ENCODE assay signal across 14 cellular contexts in the genomic region with DNA sequence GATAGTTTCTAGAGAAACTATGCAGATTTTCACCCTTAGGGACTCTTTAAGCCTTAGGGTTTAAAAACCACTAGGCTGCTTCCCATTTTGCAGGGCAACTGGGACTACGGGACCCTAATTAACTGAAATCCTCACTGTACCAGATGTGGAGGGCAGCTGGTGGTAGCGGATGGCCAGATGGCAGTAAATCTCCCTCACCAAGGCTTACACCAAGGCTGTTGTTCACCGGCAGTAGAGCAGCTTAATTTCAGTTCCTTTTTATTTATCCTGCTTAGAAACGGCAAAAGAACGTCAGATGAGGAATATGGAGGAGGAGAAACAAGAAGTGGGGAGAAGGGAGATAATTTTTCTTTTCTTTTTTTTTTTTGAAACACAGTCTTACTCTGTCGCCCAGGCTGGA. TPM values are rescaled to one million over a fixed set of nuclear protein-coding genes. Genes with fewer than 3 reads are reported as not detected.
DNase-seq lines count a peak whose midpoint lies in the region; ATAC-seq and TF ChIP-seq lines count a peak whose summit lies in the region.
"Had no signal": no experiment of that assay in that cellular context is flagged by ENCODE, and none has a peak within 500 bp of the region (broad histone marks: within the 10 kb centered on the region; RNA-seq: fewer than 3 reads in every experiment).

No MANE protein-coding gene starts in this region.

- H3K36me3 ChIP-seq in SK-N-SH (replicated peaks in 1 of 2; ENCODE audit: control insufficient read depth in 1 of 2, insufficient read depth in 2 of 2, low read length in 1 of 2), result peaks cover 4% of the 10 kb centered on the region in 2 experiments
- peaks cover 16% of the 10 kb centered on the region for H3K36me3 ChIP-seq in lower lobe of right lung

- DNase-seq in CD14-positive monocyte (ENCODE audit: low spot score), result no peak
- peak; percentile 99 for DNase-seq in MV-4-11 (lab: John Stamatoyannopoulos, UW)
- peak; percentile 63 for DNase-seq in SK-N-SH
- DNase-seq in lower lobe of right lung, result no peak
- no peak for DNase-seq in NCI-H1092 treated with DMSO at 0.1 percent for 48 hours (lab: John Stamatoyannopoulos, UW)
- no peak for DNase-seq in NCI-H187 (lab: John Stamatoyannopoulos, UW)
- DNase-seq: activated naive CD8-positive, alpha-beta T cell treated with anti-CD3 and anti-CD28 coated beads for 36 hours; GDM1; NCI-H2107; psoas muscle; stimulated activated naive CD4-positive, alpha-beta T cell had no signal

- no peaks in the 10 kb centered on the region for H3K9me3 Mint-ChIP-seq in CD14-positive monocyte
- H3K9me3 Mint-ChIP-seq: activated naive CD8-positive, alpha-beta T cell treated with anti-CD3 and anti-CD28 coated beads for 36 hours had no signal

- 86% methylated on average over 6 of the region's 6 CpGs for WGBS in SK-N-SH (ENCODE audit: low lambda C conversion rate)

- H3K4me1 Mint-ChIP-seq in CD14-positive monocyte, result peaks cover 54% of the 10 kb centered on the region

- H2AFZ ChIP-seq in SK-N-SH (ENCODE audit: low read depth), result no peak overlapping the region

- no peaks in the 10 kb centered on the region for H3K27me3 Mint-ChIP-seq in CD14-positive monocyte (ENCODE audit: low read depth in 3 of 3)

- TF ChIP-seq CTCF in CD14-positive monocyte (IDR thresholded peaks at IDR 0.05), result no peak
- no peak for TF ChIP-seq CTCF in SK-N-SH (IDR thresholded peaks at IDR 0.05)
- no peak for TF ChIP-seq CTCF in lower lobe of right lung (IDR thresholded peaks at IDR 0.05)

- POLR2A ChIA-PET in SK-N-SH (lab: Yijun Ruan, JAX), result no interaction called here

- H3K4me1 ChIP-seq in SK-N-SH (ENCODE audit: control insufficient read depth in 1 of 2, insufficient read depth in 2 of 2, low read depth in 1 of 2, low read length in 1 of 2) (peaks cover 0 to 2% of the 10 kb centered on the region in 2 experiments; a peak in 1 of 4 replicates), lower lobe of right lung (peaks cover 58% of the 10 kb centered on the region)

- peak overlapping the region; percentile 71 to 78 for H3K4me3 Mint-ChIP-seq in CD14-positive monocyte
- H3K4me3 Mint-ChIP-seq: activated naive CD8-positive, alpha-beta T cell treated with anti-CD3 and anti-CD28 coated beads for 36 hours had no signal

- no peak for TF ChIP-seq POLR2A in GM18505 (IDR thresholded peaks at IDR 0.05; ENCODE audit: borderline replicate concordance, extremely low read depth, insufficient read depth, insufficient read length)

- H3K4me3 ChIP-seq in SK-N-SH (ENCODE audit: low read depth in 2 of 2, low read length in 1 of 2), result no peak overlapping the region
- H3K4me3 ChIP-seq in lower lobe of right lung, result no peak overlapping the region
- H3K4me3 ChIP-seq: psoas muscle, vagina had no signal

- H3K9me3 ChIP-seq in SK-N-SH (no peaks in the 10 kb centered on the region), lower lobe of right lung (no peaks in the 10 kb centered on the region)
- H3K9me3 ChIP-seq: psoas muscle, vagina had no signal

- no peak for TF ChIP-seq EP300 in SK-N-SH (IDR thresholded peaks at IDR 0.05; ENCODE audit: borderline replicate concordance in 1 of 2, low read depth in 1 of 2, low read length in 1 of 2)

- CTCF ChIA-PET in SK-N-SH (lab: Yijun Ruan, JAX), result interaction anchor here (1.9 to 2.7 kb wide), 2 partner anchors 13 to 190 kb away, joined by 6 to 15 read pairs; no protein-coding TSS in a partner anchor

- H3K27ac ChIP-seq in SK-N-SH (ENCODE audit: low read depth in 2 of 2, low read length in 1 of 2) (no peak overlapping the region), lower lobe of right lung (peak overlapping the region; percentile 37)
- H3K27ac ChIP-seq: psoas muscle, vagina had no signal

- H3K27me3 ChIP-seq in SK-N-SH (ENCODE audit: insufficient read depth), result no peaks in the 10 kb centered on the region
- H3K27me3 ChIP-seq in lower lobe of right lung (ENCODE audit: low read depth), result no peaks in the 10 kb centered on the region
- H3K27me3 ChIP-seq: vagina had no signal

- no peaks in the 10 kb centered on the region for H3F3A ChIP-seq in SK-N-SH (replicated peaks; ENCODE audit: insufficient read depth)

- no peaks in the 10 kb centered on the region for H3K9me2 ChIP-seq in SK-N-SH

- ATAC-seq in lower lobe of right lung (peak in 1 of 2 donors; percentile 31), HG03025 (IDR thresholded peaks at IDR 0.05; ENCODE audit: low FRiP score, unreplicated experiment) (no peak), GM18505 (IDR thresholded peaks at IDR 0.05; ENCODE audit: unreplicated experiment) (no peak)
- ATAC-seq: psoas muscle had no signal

- no peak overlapping the region for H3K4me2 ChIP-seq in SK-N-SH

- no peak overlapping the region for H3K9ac ChIP-seq in SK-N-SH

- no peaks in the 10 kb centered on the region for H4K20me1 ChIP-seq in SK-N-SH (ENCODE audit: insufficient read depth)

- peaks cover 14 to 15% of the 10 kb centered on the region in 2 donors for H3K36me3 Mint-ChIP-seq in CD14-positive monocyte

- intact Hi-C loops in CD14-positive monocyte (cut with micrococcal nuclease) (loop anchor here (10.0 kb wide), 2 partner anchors 54 to 196 kb away; no protein-coding TSS in a partner anchor), lower lobe of right lung (cut with DNase I) (no loop called here)

- peaks cover 3% of the 10 kb centered on the region; the same call in 1 of the 2 replicates for H3K79me2 ChIP-seq in SK-N-SH (ENCODE audit: insufficient read depth)

- TF ChIP-seq RAD21 in SK-N-SH (IDR thresholded peaks at IDR 0.05; ENCODE audit: low read length), result no peak

- peak overlapping the region in 6 of 7 donors; percentile 46 to 84 (median 66) for H3K27ac Mint-ChIP-seq in CD14-positive monocyte
- H3K27ac Mint-ChIP-seq: activated naive CD8-positive, alpha-beta T cell treated with anti-CD3 and anti-CD28 coated beads for 36 hours had no signal

TF ChIP-seq in SK-N-SH, 30 proteins besides CTCF, POLR2A, EP300 and RAD21:
- no peak for TF ChIP-seq MAX (IDR thresholded peaks at IDR 0.05; ENCODE audit: low read depth)
- no peak for TF ChIP-seq SMC3 (IDR thresholded peaks at IDR 0.05; ENCODE audit: low read depth, low read length)
- TF ChIP-seq, protein P1, sequence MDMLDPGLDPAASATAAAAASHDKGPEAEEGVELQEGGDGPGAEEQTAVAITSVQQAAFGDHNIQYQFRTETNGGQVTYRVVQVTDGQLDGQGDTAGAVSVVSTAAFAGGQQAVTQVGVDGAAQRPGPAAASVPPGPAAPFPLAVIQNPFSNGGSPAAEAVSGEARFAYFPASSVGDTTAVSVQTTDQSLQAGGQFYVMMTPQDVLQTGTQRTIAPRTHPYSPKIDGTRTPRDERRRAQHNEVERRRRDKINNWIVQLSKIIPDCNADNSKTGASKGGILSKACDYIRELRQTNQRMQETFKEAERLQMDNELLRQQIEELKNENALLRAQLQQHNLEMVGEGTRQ (IDR thresholded peaks at IDR 0.05; ENCODE audit: borderline replicate concordance, low read depth, low read length), result no peak
- no peak for TF ChIP-seq NFIC (IDR thresholded peaks at IDR 0.05; ENCODE audit: borderline replicate concordance)
- no peak for TF ChIP-seq SIN3A (IDR thresholded peaks at IDR 0.05; ENCODE audit: borderline replicate concordance, low read depth, low read length)
TF ChIP-seq in SK-N-SH: peak in this region for 0.

RNA-seq across cellular contexts. Expression of gene ABHD15, which starts 6.5 kb away (rescaled TPM):
- 1 to 10 TPM; 3.1 to 3.6 TPM for polyA plus RNA-seq in CD14-positive monocyte
- 6.3 and 7.0 TPM in 2 replicates for polyA plus RNA-seq in SK-N-SH (2012; rRNA removed)
- 4.4 and 6.0 TPM in 2 replicates for polyA plus RNA-seq in SK-N-SH (2012; cell fraction: cytosol; rRNA removed)
- 5.7 and 6.0 TPM in 2 replicates for polyA plus RNA-seq in SK-N-SH (2012; cell fraction: nucleus; rRNA removed)
- 14.3 TPM for total RNA-seq in lower lobe of right lung

RNA-seq across cellular contexts. Expression of gene TP53I13, which starts 8.2 kb away (rescaled TPM):
- 10 to 100 TPM in 1 of 2 donors, 1 to 10 TPM in 1; 9.4 to 14.4 TPM for polyA plus RNA-seq in CD14-positive monocyte
- 39.2 and 45.3 TPM in 2 replicates for polyA plus RNA-seq in SK-N-SH (2012; rRNA removed)
- polyA plus RNA-seq in SK-N-SH (2012; cell fraction: cytosol; rRNA removed), result 15.7 and 27.4 TPM in 2 replicates
- polyA plus RNA-seq in SK-N-SH (2012; cell fraction: nucleus; rRNA removed), result 130 and 165 TPM in 2 replicates
- 62.7 TPM for total RNA-seq in lower lobe of right lung

RNA-seq across cellular contexts. Expression of gene GIT1, which starts 29.1 kb away (rescaled TPM):
- polyA plus RNA-seq in CD14-positive monocyte (1 to 10 TPM; 3.1 to 4.4 TPM), SK-N-SH (2012; rRNA removed) (39.4 and 42.9 TPM in 2 replicates)
- 21.6 and 27.8 TPM in 2 replicates for polyA plus RNA-seq in SK-N-SH (2012; cell fraction: cytosol; rRNA removed)
- 92.1 and 131 TPM in 2 replicates for polyA plus RNA-seq in SK-N-SH (2012; cell fraction: nucleus; rRNA removed)
- total RNA-seq in lower lobe of right lung, result 53.1 TPM

RNA-seq across cellular contexts. Expression of gene ANKRD13B, which starts 32.6 kb away (rescaled TPM):
- polyA plus RNA-seq in CD14-positive monocyte (not detected), SK-N-SH (2012; rRNA removed) (14.0 and 16.1 TPM in 2 replicates)
- polyA plus RNA-seq in SK-N-SH (2012; cell fraction: cytosol; rRNA removed), result 4.1 and 9.1 TPM in 2 replicates
- polyA plus RNA-seq in SK-N-SH (2012; cell fraction: nucleus; rRNA removed), result 90.2 and 139 TPM in 2 replicates
- 6.6 TPM for total RNA-seq in lower lobe of right lung

Comparison
In these comparisons a context has a peak if more than half of its experiments do, and no peak if none do; other contexts are left out.
1. DNase-seq: peak in MV-4-11 (single experiment) and SK-N-SH (single experiment); none in CD14-positive monocyte (single experiment), lower lobe of right lung (single experiment), NCI-H1092 treated with DMSO at 0.1 percent for 48 hours (single experiment) and NCI-H187 (0 of 2).